ENCODE assay signal across 16 cellular contexts in genomic region chr5:28468121-28468520, GRCh38.
DNase-seq lines count a peak whose midpoint lies in the region; ATAC-seq, FAIRE-seq and TF ChIP-seq lines count a peak whose summit lies in the region.
"Had no signal": no experiment of that assay in that cellular context is flagged by ENCODE, and none has a peak within 500 bp of the region (broad histone marks: within the 10 kb centered on the region; RNA-seq: fewer than 3 reads in every experiment).

No MANE protein-coding gene starts in this region.

- TF ChIP-seq EP300 in GM12878 (IDR thresholded peaks at IDR 0.05; ENCODE audit: borderline replicate concordance in 1 of 2, control insufficient read depth in 1 of 2, low read depth in 2 of 2, low read length in 2 of 2) = peak in 1 of 2 experiments; percentile 39; a peak in 1 of 4 replicates

- peaks cover 0 to 12% (median 4%) of the 10 kb centered on the region in 11 experiments; a peak in 8 of 22 replicates for H3K9me3 ChIP-seq in BLaER1 treated with 17β-estradiol and CSF1 and Interleukin-3, amounts not matched to agents 10 nM and 100 nM (replicated peaks in 1 of 11)
- H3K9me3 ChIP-seq in GM12878 (replicated peaks; ENCODE audit: control insufficient read depth, insufficient read depth, low read length) (no peaks in the 10 kb centered on the region), right lobe of liver (no peaks in the 10 kb centered on the region)
- H3K9me3 ChIP-seq: thoracic aorta had no signal

- no peak for TF ChIP-seq POLR2A in GM12878 (IDR thresholded peaks at IDR 0.05; ENCODE audit: low read depth, low read length)
- no peak for TF ChIP-seq POLR2A in right lobe of liver (IDR thresholded peaks at IDR 0.05)

- in situ Hi-C loops in GM12878 (cut with MboI) = no loop called here

- TF ChIP-seq RAD21 in GM12878 (IDR thresholded peaks at IDR 0.05; ENCODE audit: insufficient read depth, low read depth, low read length) = no peak

- H3K36me3 ChIP-seq in BLaER1 treated with 17β-estradiol and CSF1 and Interleukin-3, amounts not matched to agents 10 nM and 100 nM = no peaks in the 10 kb centered on the region
- no peaks in the 10 kb centered on the region for H3K36me3 ChIP-seq in GM12878 (ENCODE audit: control insufficient read depth in 2 of 2, insufficient read depth in 2 of 2, low read length in 1 of 2)
- no peaks in the 10 kb centered on the region for H3K36me3 ChIP-seq in right lobe of liver
- H3K36me3 ChIP-seq: thoracic aorta had no signal

- RAD21 ChIA-PET in GM12878 (lab: Charles Lee; ENCODE audit: unreplicated experiment) = interaction anchor here (0.7 kb wide), 1 partner anchor 30 kb away, joined by 3 read pairs; no protein-coding TSS in a partner anchor

- POLR2A ChIA-PET in GM12878 (lab: Charles Lee) = no interaction called here

- BruUV-seq in GM12878 (replicated peaks; lab: Mats Ljungman, UMichigan) = no TSS peak

- no peak overlapping the region for H3K9ac ChIP-seq in BLaER1 treated with 17β-estradiol and CSF1 and Interleukin-3, amounts not matched to agents 10 nM and 100 nM
- H3K9ac ChIP-seq in GM12878 (ENCODE audit: control insufficient read depth, insufficient read depth, low read length) = no peak overlapping the region

- H3K27me3 ChIP-seq in BLaER1 treated with 17β-estradiol and CSF1 and Interleukin-3, amounts not matched to agents 10 nM and 100 nM = no peaks in the 10 kb centered on the region
- H3K27me3 ChIP-seq in GM12878 (replicated peaks in 1 of 2; ENCODE audit: control insufficient read depth in 2 of 2, insufficient read depth in 2 of 2, low read length in 1 of 2) (no peaks in the 10 kb centered on the region), right lobe of liver (no peaks in the 10 kb centered on the region)

- SMC1A ChIA-PET in GM12878 (lab: Charles Lee; ENCODE audit: uncharacterized antibody, unreplicated experiment) = interaction anchor here (0.9 to 1.0 kb wide), 2 partner anchors 56 to 77 kb away, joined by 3 read pairs; no protein-coding TSS in a partner anchor

- peaks cover 0 to 15% (median 8%) of the 10 kb centered on the region in 10 experiments; a peak in 14 of 20 replicates for H3K4me1 ChIP-seq in BLaER1 treated with 17β-estradiol and CSF1 and Interleukin-3, amounts not matched to agents 10 nM and 100 nM
- H3K4me1 ChIP-seq in GM12878 (ENCODE audit: control insufficient read depth, insufficient read depth, low read length) = no peaks in the 10 kb centered on the region
- H3K4me1 ChIP-seq in right lobe of liver = no peaks in the 10 kb centered on the region

- no peak for TF ChIP-seq CTCF in GM12878 (IDR thresholded peaks at IDR 0.05 in 2 of 3, conservative IDR thresholded peaks at IDR 0.05 in 1 of 3; ENCODE audit: control insufficient read depth in 2 of 3, extremely low read depth in 1 of 3, insufficient read depth in 1 of 3, low read depth in 3 of 3, low read length in 3 of 3)
- TF ChIP-seq CTCF in right lobe of liver (IDR thresholded peaks at IDR 0.05) = no peak

- H3K4me2 ChIP-seq in BLaER1 treated with 17β-estradiol and CSF1 and Interleukin-3, amounts not matched to agents 10 nM and 100 nM = peak overlapping the region in 10 of 11 experiments; percentile 8 to 63 (median 24); a peak in 14 of 22 replicates
- no peak overlapping the region for H3K4me2 ChIP-seq in GM12878 (ENCODE audit: control insufficient read depth, insufficient read depth)

- peak; percentile 56 for FAIRE-seq in GM12878 (lab: Jason Lieb, UNC)
- FAIRE-seq: HepG2 had no signal

- no peak overlapping the region for H3K4me3 ChIP-seq in BLaER1 treated with 17β-estradiol and CSF1 and Interleukin-3, amounts not matched to agents 10 nM and 100 nM
- H3K4me3 ChIP-seq in GM12878 (no peak overlapping the region), right lobe of liver (no peak overlapping the region)
- H3K4me3 ChIP-seq: thoracic aorta had no signal

- intact Hi-C loops in GM12878 (cut with micrococcal nuclease; ENCODE audit: unreplicated experiment) = no loop called here
- intact Hi-C loops in right lobe of liver (cut with DNase I) = no loop called here

- ATAC-seq in HG03354 (IDR thresholded peaks at IDR 0.05; ENCODE audit: poor library complexity, severe bottlenecking, unreplicated experiment) (peak; percentile 85), GM12878 (peak; percentile 93), right lobe of liver (no peak)
- ATAC-seq: HepG2, right cardiac atrium had no signal

- H3K27ac ChIP-seq in BLaER1 treated with 17β-estradiol and CSF1 and Interleukin-3, amounts not matched to agents 10 nM and 100 nM = peak overlapping the region in 10 of 11 experiments; percentile 10 to 75 (median 54); a peak in 17 of 22 replicates
- H3K27ac ChIP-seq in GM12878 (ENCODE audit: control insufficient read depth, insufficient read depth) (no peak overlapping the region), right lobe of liver (no peak overlapping the region)
- H3K27ac ChIP-seq: thoracic aorta had no signal

- H3K79me2 ChIP-seq in GM12878 (ENCODE audit: control insufficient read depth, insufficient read depth, low read length) = no peaks in the 10 kb centered on the region

- 3% methylated on average over 3 of the region's 3 CpGs for WGBS in GM12878 (ENCODE audit: insufficient coverage, insufficient replicate concordance, low lambda C conversion rate, missing lambda C conversion rate)
- 15% methylated on average over 3 of the region's 3 CpGs for WGBS in right lobe of liver (ENCODE audit: insufficient coverage, low coverage, low lambda C conversion rate, missing lambda C conversion rate)

- H2AFZ ChIP-seq in GM12878 (ENCODE audit: control insufficient read depth, low read depth, low read length) = no peak overlapping the region

- CTCF ChIA-PET in GM12878 (lab: Yijun Ruan, JAX) = no interaction called here

- DNase-seq in NOMO-1 treated with DMSO at 0.1 percent for 48 hours (lab: John Stamatoyannopoulos, UW; ENCODE audit: unreplicated experiment) (peak; percentile 92), GM12878 (ENCODE audit: low read depth, low spot score) (no peak), GOT3 (lab: John Stamatoyannopoulos, UW) (no peak), NCI-H1048 (lab: John Stamatoyannopoulos, UW) (no peak), T1000 (lab: John Stamatoyannopoulos, UW) (no peak), right lobe of liver (no peak)
- DNase-seq: activated CD4-positive, alpha-beta T cell treated with anti-CD3 and anti-CD28 coated beads, Interleukin-2, amount 50 U/mL, for 4 hours; NCI-H187; NCI-H526; right cardiac atrium; Right ventricle myocardium superior; T-helper 9 cell had no signal

- H4K20me1 ChIP-seq in BLaER1 treated with 17β-estradiol and CSF1 and Interleukin-3, amounts not matched to agents 10 nM and 100 nM = no peaks in the 10 kb centered on the region
- no peaks in the 10 kb centered on the region for H4K20me1 ChIP-seq in GM12878 (ENCODE audit: control insufficient read depth, insufficient read depth)

TF ChIP-seq in GM12878, 131 proteins besides CTCF, POLR2A, EP300 and RAD21:
- TF ChIP-seq MEF2B (IDR thresholded peaks at IDR 0.05; ENCODE audit: partially characterized antibody, poor library complexity, severe bottlenecking) (peak; percentile 64), ATF7 (IDR thresholded peaks at IDR 0.05; ENCODE audit: low read depth) (peak; percentile 4; the same call in 1 of the 2 replicates), SRF (IDR thresholded peaks at IDR 0.05; ENCODE audit: low read depth in 2 of 2, low read length in 2 of 2) (no peak), RELA (IDR thresholded peaks at IDR 0.05; ENCODE audit: borderline replicate concordance, partially characterized antibody) (no peak), NFYA (IDR thresholded peaks at IDR 0.05; ENCODE audit: borderline replicate concordance, low read depth, low read length) (no peak), CHD4 (IDR thresholded peaks at IDR 0.05) (no peak), DPF2 (IDR thresholded peaks at IDR 0.05) (peak; percentile 44; the same call in 1 of the 2 replicates), MXI1 (IDR thresholded peaks at IDR 0.05; ENCODE audit: low read depth, low read length) (no peak), RBBP5 (conservative IDR thresholded peaks at IDR 0.05) (no peak), MTA2 (IDR thresholded peaks at IDR 0.05; ENCODE audit: low read depth) (0 out of 2 replicates have a peak, but pooled peaks have one; percentile 40), ZBTB4 (CRISPR knock-in tag; IDR thresholded peaks at IDR 0.05) (no peak), SMAD5 (IDR thresholded peaks at IDR 0.05; ENCODE audit: low read depth) (no peak), SUPT20H (IDR thresholded peaks at IDR 0.05; ENCODE audit: borderline replicate concordance, control insufficient read depth, low read depth, low read length) (no peak), IKZF2 (IDR thresholded peaks at IDR 0.05) (no peak)

Comparison
In these comparisons a context has a peak if more than half of its experiments do, and no peak if none do; other contexts are left out.
1. H3K27ac ChIP-seq: peak in BLaER1 treated with 17β-estradiol and CSF1 and Interleukin-3, amounts not matched to agents 10 nM and 100 nM (10 of 11); none in GM12878 (single experiment) and right lobe of liver (0 of 3).
2. ATAC-seq: peak in HG03354 (single experiment) and GM12878 (single experiment); none in right lobe of liver (0 of 4).